10 cellular contexts compared by ENCODE assay signal in genomic region chr1:40317394-40318074, GRCh38. TPM values are rescaled to one million over a fixed set of nuclear protein-coding genes. Genes with fewer than 3 reads are reported as not detected.
DNase-seq lines count a peak whose midpoint lies in the region; ATAC-seq and TF ChIP-seq lines count a peak whose summit lies in the region.
"Had no signal": no experiment of that assay in that cellular context is flagged by ENCODE, and none has a peak within 500 bp of the region (broad histone marks: within the 10 kb centered on the region; RNA-seq: fewer than 3 reads in every experiment).

No MANE protein-coding gene starts in this region.

- H4K20me1 ChIP-seq in BLaER1 treated with 17β-estradiol and CSF1 and Interleukin-3, amounts not matched to agents 10 nM and 100 nM: no peaks in the 10 kb centered on the region
- H4K20me1 ChIP-seq in neural cell (ENCODE audit: insufficient read depth): no peaks in the 10 kb centered on the region

- no peaks in the 10 kb centered on the region for H3K36me3 Mint-ChIP-seq in chondrocyte (ENCODE audit: low read depth)

- no peak for TF ChIP-seq POLR2A in gastroesophageal sphincter (IDR thresholded peaks at IDR 0.05)

- H3K9me2 ChIP-seq in neural cell (ENCODE audit: insufficient read depth, low read length): no peaks in the 10 kb centered on the region

- WGBS in gastroesophageal sphincter (ENCODE audit: low coverage in 1 of 2), 2 donors: 51 to 62% methylated on average over 6 to 14 of the region's 21 CpGs

- no peaks in the 10 kb centered on the region for H3K79me2 ChIP-seq in neural cell (replicated peaks; ENCODE audit: insufficient read depth, low read length)

- no peaks in the 10 kb centered on the region for H3K9me3 Mint-ChIP-seq in chondrocyte (ENCODE audit: low read depth)

- peaks cover 10% of the 10 kb centered on the region for H3K27me3 Mint-ChIP-seq in chondrocyte (ENCODE audit: low read depth)

- CTCF ChIA-PET in HEK293T (lab: Yijun Ruan, JAX): interaction anchor here (1.5 kb wide), 1 partner anchor 174 kb away, joined by 5 read pairs; no protein-coding TSS in a partner anchor

- ATAC-seq in gastroesophageal sphincter: no peak
- ATAC-seq in HG03565 (IDR thresholded peaks at IDR 0.05; ENCODE audit: unreplicated experiment): no peak

- no peak overlapping the region for H3K27ac Mint-ChIP-seq in chondrocyte (ENCODE audit: unreplicated experiment)

- no peak overlapping the region for H3K27ac ChIP-seq in BLaER1 treated with 17β-estradiol and CSF1 and Interleukin-3, amounts not matched to agents 10 nM and 100 nM
- no peak overlapping the region for H3K27ac ChIP-seq in colonic mucosa
- H3K27ac ChIP-seq in neural cell (ENCODE audit: low read length): no peak overlapping the region
- H3K27ac ChIP-seq in gastroesophageal sphincter: no peak overlapping the region

- TF ChIP-seq RAD21 in neural cell (conservative IDR thresholded peaks at IDR 0.05): no peak

- DNase-seq in HEK293T (ENCODE audit: extremely low spot score) (peak; percentile 4), colonic mucosa (no peak), glomerular visceral epithelial cell (ENCODE audit: extremely low spot score) (no peak), chondrocyte (ENCODE audit: low spot score) (no peak)
- DNase-seq: T1000 had no signal

- TF ChIP-seq CTCF in colonic mucosa (IDR thresholded peaks at IDR 0.05) (no peak), neural cell (IDR thresholded peaks at IDR 0.05; ENCODE audit: poor library complexity, severe bottlenecking) (no peak), gastroesophageal sphincter (IDR thresholded peaks at IDR 0.05) (no peak), chondrocyte (IDR thresholded peaks at IDR 0.05) (no peak)

- POLR2A ChIA-PET in HEK293T (lab: Yijun Ruan, JAX): no interaction called here

- no peaks in the 10 kb centered on the region for H3K36me3 ChIP-seq in BLaER1 treated with 17β-estradiol and CSF1 and Interleukin-3, amounts not matched to agents 10 nM and 100 nM
- H3K36me3 ChIP-seq in colonic mucosa (no peaks in the 10 kb centered on the region), neural cell (ENCODE audit: insufficient read depth, low read length) (no peaks in the 10 kb centered on the region), gastroesophageal sphincter (no peaks in the 10 kb centered on the region)

- no peak overlapping the region for H3K9ac ChIP-seq in BLaER1 treated with 17β-estradiol and CSF1 and Interleukin-3, amounts not matched to agents 10 nM and 100 nM
- H3K9ac ChIP-seq in colonic mucosa (ENCODE audit: low read depth in 2 of 2, low read length in 2 of 2) (no peak overlapping the region), neural cell (ENCODE audit: low read length) (no peak overlapping the region)

- peaks cover 23% of the 10 kb centered on the region for H3K4me1 Mint-ChIP-seq in chondrocyte (ENCODE audit: low read depth)

- peaks cover 40 to 58% (median 46%) of the 10 kb centered on the region in 10 experiments for H3K4me1 ChIP-seq in BLaER1 treated with 17β-estradiol and CSF1 and Interleukin-3, amounts not matched to agents 10 nM and 100 nM
- peaks cover 18% of the 10 kb centered on the region for H3K4me1 ChIP-seq in colonic mucosa
- peaks cover 0 to 35% (median 15%) of the 10 kb centered on the region in 3 donors for H3K4me1 ChIP-seq in gastroesophageal sphincter

- no peak overlapping the region for H3K4me3 Mint-ChIP-seq in chondrocyte (ENCODE audit: unreplicated experiment)

- no peak for TF ChIP-seq EP300 in neural cell (conservative IDR thresholded peaks at IDR 0.05; ENCODE audit: poor library complexity, severe bottlenecking)
- no peak for TF ChIP-seq EP300 in gastroesophageal sphincter (IDR thresholded peaks at IDR 0.05)

- H3K4me2 ChIP-seq in BLaER1 treated with 17β-estradiol and CSF1 and Interleukin-3, amounts not matched to agents 10 nM and 100 nM: peak overlapping the region; percentile 86 to 99 (median 97); a peak in 19 of 22 replicates
- H3K4me2 ChIP-seq in neural cell (ENCODE audit: low read length): no peak overlapping the region

- peak overlapping the region in 6 of 10 experiments; percentile 59 to 70 (median 64); a peak in 8 of 20 replicates for H3K4me3 ChIP-seq in BLaER1 treated with 17β-estradiol and CSF1 and Interleukin-3, amounts not matched to agents 10 nM and 100 nM
- H3K4me3 ChIP-seq in colonic mucosa (peak overlapping the region; percentile 43), neural cell (ENCODE audit: low read length) (peak overlapping the region; percentile 51), gastroesophageal sphincter (peak overlapping the region in 1 of 2 donors; percentile 54)
- H3K4me3 ChIP-seq: lung had no signal

- peaks cover 25 to 32% (median 27%) of the 10 kb centered on the region in 11 experiments for H3K27me3 ChIP-seq in BLaER1 treated with 17β-estradiol and CSF1 and Interleukin-3, amounts not matched to agents 10 nM and 100 nM
- peaks cover 31% of the 10 kb centered on the region for H3K27me3 ChIP-seq in colonic mucosa
- H3K27me3 ChIP-seq in neural cell (ENCODE audit: insufficient read depth, low read depth, low read length): peaks cover 43% of the 10 kb centered on the region
- peaks cover 41% of the 10 kb centered on the region for H3K27me3 ChIP-seq in gastroesophageal sphincter

- H3K9me3 ChIP-seq in BLaER1 treated with 17β-estradiol and CSF1 and Interleukin-3, amounts not matched to agents 10 nM and 100 nM (replicated peaks in 1 of 11): no peaks in the 10 kb centered on the region
- H3K9me3 ChIP-seq in colonic mucosa (no peaks in the 10 kb centered on the region), neural cell (ENCODE audit: low read length) (no peaks in the 10 kb centered on the region), gastroesophageal sphincter (no peaks in the 10 kb centered on the region)

- H2AFZ ChIP-seq in neural cell (ENCODE audit: low read depth, low read length): no peak overlapping the region

- no peaks in the 10 kb centered on the region for H3F3A ChIP-seq in neural cell (ENCODE audit: insufficient read depth, low read length, poor library complexity, severe bottlenecking)

- intact Hi-C loops in colonic mucosa (cut with DNase I): no loop called here

TF ChIP-seq in HEK293T, 16 proteins besides CTCF, POLR2A, EP300 and RAD21 (continues in another document):
- TF ChIP-seq SUZ12 (IDR thresholded peaks at IDR 0.05) (no peak), LEF1 (IDR thresholded peaks at IDR 0.05; ENCODE audit: borderline replicate concordance) (no peak), FOXK2 (IDR thresholded peaks at IDR 0.05) (no peak), PKNOX1 (IDR thresholded peaks at IDR 0.05) (no peak), ELF4 (IDR thresholded peaks at IDR 0.05) (no peak), CTBP1 (IDR thresholded peaks at IDR 0.05; ENCODE audit: borderline replicate concordance) (no peak), TARDBP (IDR thresholded peaks at IDR 0.05) (no peak), L3MBTL2 (conservative IDR thresholded peaks at IDR 0.05) (no peak), ZNF384 (IDR thresholded peaks at IDR 0.05) (no peak), FOXA1 (IDR thresholded peaks at IDR 0.05) (no peak), NFRKB (IDR thresholded peaks at IDR 0.05) (no peak), ARNT (IDR thresholded peaks at IDR 0.05) (no peak), SP1 (IDR thresholded peaks at IDR 0.05) (no peak), BHLHE40 (IDR thresholded peaks at IDR 0.05; ENCODE audit: borderline replicate concordance) (no peak)

TF ChIP-seq in neural cell, 6 proteins besides CTCF, POLR2A, EP300 and RAD21:
- TF ChIP-seq TAF1 (IDR thresholded peaks at IDR 0.05; ENCODE audit: low read depth): no peak
- no peak for TF ChIP-seq MXI1 (conservative IDR thresholded peaks at IDR 0.05; ENCODE audit: poor library complexity, severe bottlenecking)
- TF ChIP-seq REST (IDR thresholded peaks at IDR 0.05; ENCODE audit: borderline replicate concordance): no peak
- no peak for TF ChIP-seq POLR2AphosphoS5 (IDR thresholded peaks at IDR 0.05)
- no peak for TF ChIP-seq EZH2 (IDR thresholded peaks at IDR 0.05; ENCODE audit: borderline replicate concordance, insufficient read depth, low read length, poor library complexity, severe bottlenecking)
- no peak for TF ChIP-seq SMC3 (conservative IDR thresholded peaks at IDR 0.05; ENCODE audit: poor library complexity)

RNA-seq across cellular contexts. Expression of gene COL9A2, which starts 0.4 kb away (rescaled TPM):
- total RNA-seq in colonic mucosa: 1 to 10 TPM; 4.0 to 6.5 TPM
- 1.3 and 2.3 TPM in 2 replicates for polyA plus RNA-seq in neural cell
- 2.0 and 2.2 TPM in 2 replicates for polyA minus RNA-seq in neural cell
- total RNA-seq in gastroesophageal sphincter: 10 to 100 TPM in 1 of 4 donors, 1 to 10 TPM in 3; 1.6 to 12.0 (median 4.9) TPM
- total RNA-seq in chondrocyte: 4.9 to 10.4 TPM (median 9.9 TPM) in 3 replicates

RNA-seq across cellular contexts. Expression of gene SMAP2, which starts 56.0 kb away (rescaled TPM):
- total RNA-seq in colonic mucosa (10 to 100 TPM; 25.9 to 31.5 TPM), gastroesophageal sphincter (10 to 100 TPM; 19.9 to 43.2 (median 26.6) TPM), chondrocyte (14.0 to 16.8 TPM (median 15.5 TPM) in 3 replicates)
- 46.8 and 56.3 TPM in 2 replicates for polyA plus RNA-seq in neural cell
- 57.0 and 64.9 TPM in 2 replicates for polyA minus RNA-seq in neural cell

RNA-seq across cellular contexts. Expression of gene ZMPSTE24, which starts 59.5 kb away (rescaled TPM):
- 10 to 100 TPM; 49.7 to 62.8 TPM for total RNA-seq in colonic mucosa
- polyA plus RNA-seq in neural cell: 26.9 and 32.9 TPM in 2 replicates
- 44.8 and 44.9 TPM in 2 replicates for polyA minus RNA-seq in neural cell
- total RNA-seq in gastroesophageal sphincter: 10 to 100 TPM; 49.0 to 76.1 (median 58.3) TPM
- total RNA-seq in chondrocyte: 49.5 to 62.3 TPM (median 49.6 TPM) in 3 replicates
